Comparison of ENCODE assay signal across 8 cellular contexts in genomic region chr4:183098080-183098722, GRCh38. TPM values are rescaled to one million over a fixed set of nuclear protein-coding genes. Genes with fewer than 3 reads are reported as not detected.
DNase-seq lines count a peak whose midpoint lies in the region; ATAC-seq lines count a peak whose summit lies in the region.

No MANE protein-coding gene starts in this region.

- H3K4me3 ChIP-seq in mucosa of stomach (ENCODE audit: low read length) (peak overlapping the region; percentile 60), urinary bladder (ENCODE audit: low read depth, low read length) (peak overlapping the region; percentile 89)

- H3K27ac ChIP-seq in urinary bladder (ENCODE audit: low read depth), result peak overlapping the region; percentile 89

- peaks cover 19% of the 10 kb centered on the region for H3K4me1 ChIP-seq in mucosa of stomach (ENCODE audit: control insufficient read depth, insufficient read depth, low read length)
- peaks cover 2% of the 10 kb centered on the region for H3K4me1 ChIP-seq in urinary bladder (ENCODE audit: insufficient read depth)

- DNase-seq in DMS53 (lab: John Stamatoyannopoulos, UW), result peak; percentile 56
- DNase-seq in DMS53 treated with DMSO at 0.1 percent for 48 hours (lab: John Stamatoyannopoulos, UW; ENCODE audit: unreplicated experiment), result no peak
- peak; percentile 59 for DNase-seq in activated CD8-positive, alpha-beta memory T cell treated with anti-CD3 and anti-CD28 coated beads, Interleukin-2, amount 50 U/mL, for 48 hours
- no peak for DNase-seq in NCI-H446 treated with DMSO at 0.1 percent for 48 hours (lab: John Stamatoyannopoulos, UW)

- H3K27me3 ChIP-seq in mucosa of stomach (ENCODE audit: control insufficient read depth, insufficient read depth, low read length), result peaks cover 15% of the 10 kb centered on the region

- WGBS in urinary bladder, result under 1% methylated on average over 75 of the region's 75 CpGs

- H3K36me3 ChIP-seq in mucosa of stomach (ENCODE audit: control insufficient read depth, insufficient read depth, low read length), result no peaks in the 10 kb centered on the region
- no peaks in the 10 kb centered on the region for H3K36me3 ChIP-seq in urinary bladder (ENCODE audit: insufficient read depth)

- peak overlapping the region; percentile 91 for H3K9ac ChIP-seq in mucosa of stomach (ENCODE audit: low read length)

- ATAC-seq in HG03442 (IDR thresholded peaks at IDR 0.05; ENCODE audit: unreplicated experiment), result peak; percentile 36
- peak; percentile 51 for ATAC-seq in esophagus mucosa

- H3K9me3 ChIP-seq in mucosa of stomach (ENCODE audit: control insufficient read depth, low read length), result no peaks in the 10 kb centered on the region

RNA-seq across cellular contexts. Expression of gene WWC2, which starts 0.9 kb away (rescaled TPM):
- 11.1 TPM for total RNA-seq in esophagus mucosa
- total RNA-seq in urinary bladder, result 42.0 TPM
- 10.8 TPM for polyA plus RNA-seq in urinary bladder

Comparison
In these comparisons a context has a peak if more than half of its experiments do, and no peak if none do; other contexts are left out.
1. DNase-seq: peak in DMS53 (single experiment) and activated CD8-positive, alpha-beta memory T cell treated with anti-CD3 and anti-CD28 coated beads, Interleukin-2, amount 50 U/mL, for 48 hours (single experiment); none in DMS53 treated with DMSO at 0.1 percent for 48 hours (single experiment) and NCI-H446 treated with DMSO at 0.1 percent for 48 hours (single experiment).